In genomic region chr7:46909601-46910051, GRCh38 we compare ENCODE assay signal across 13 cellular contexts.
DNase-seq lines count a peak whose midpoint lies in the region; ATAC-seq, FAIRE-seq and TF ChIP-seq lines count a peak whose summit lies in the region.
"Had no signal": no experiment of that assay in that cellular context is flagged by ENCODE, and none has a peak within 500 bp of the region (broad histone marks: within the 10 kb centered on the region; RNA-seq: fewer than 3 reads in every experiment).

No MANE protein-coding gene starts in this region.

- DNase-seq in MCF 10A (ENCODE audit: unreplicated experiment) = peak; percentile 77
- DNase-seq in breast epithelium (ENCODE audit: low spot score in 2 of 2) = no peak
- peak; percentile 76 for DNase-seq in RWPE1 (ENCODE audit: low spot score)
- DNase-seq in fibroblast of gingiva (ENCODE audit: low read depth) = peak; percentile 91
- peak; percentile 50 for DNase-seq in urothelium cell line (ENCODE audit: low spot score)
- no peak for DNase-seq in cerebellar nuclear complex (lab: John Stamatoyannopoulos, UW)
- DNase-seq in neural progenitor cell (ENCODE audit: low spot score) = no peak
- DNase-seq: AML-193; effector CD8-positive, alpha-beta T cell; naive thymus-derived CD8-positive, alpha-beta T cell; NCI-H187; transverse colon had no signal

- H3K36me3 ChIP-seq in breast epithelium (no peaks in the 10 kb centered on the region), neural progenitor cell (no peaks in the 10 kb centered on the region)
- H3K36me3 ChIP-seq: transverse colon had no signal

- no peaks in the 10 kb centered on the region for H3K79me2 ChIP-seq in neural progenitor cell (ENCODE audit: low read depth)

- no peaks in the 10 kb centered on the region for H3K9me3 Mint-ChIP-seq in MCF 10A (ENCODE audit: unreplicated experiment)
- H3K9me3 Mint-ChIP-seq in neural progenitor cell = no peaks in the 10 kb centered on the region

- H3K9me3 ChIP-seq in breast epithelium (peaks cover 0 to 6% of the 10 kb centered on the region in 2 donors), neural progenitor cell (ENCODE audit: low read depth) (no peaks in the 10 kb centered on the region)
- H3K9me3 ChIP-seq: transverse colon had no signal

- H3K4me3 Mint-ChIP-seq in MCF 10A (ENCODE audit: unreplicated experiment) (no peak overlapping the region), neural progenitor cell (no peak overlapping the region)
- H3K4me3 Mint-ChIP-seq: naive thymus-derived CD8-positive, alpha-beta T cell had no signal

- CTCF ChIA-PET in MCF 10A (lab: Yijun Ruan, JAX) = interaction anchor here (0.6 to 1.2 kb wide), 5 partner anchors 8 to 470 kb away, joined by 3 to 6 read pairs (median 3); no protein-coding TSS in a partner anchor
- CTCF ChIA-PET in RWPE1 (lab: Yijun Ruan, JAX) = no interaction called here

- BruUV-seq in MCF 10A (replicated peaks; lab: Mats Ljungman, UMichigan) = no TSS peak

- no peaks in the 10 kb centered on the region for H4K20me1 ChIP-seq in neural progenitor cell (ENCODE audit: low read depth)

- H3K27ac ChIP-seq in breast epithelium (no peak overlapping the region), RWPE1 (no peak overlapping the region; the same call in 1 of the 2 replicates), neural progenitor cell (no peak overlapping the region)
- H3K27ac ChIP-seq: transverse colon had no signal

- TF ChIP-seq POLR2A in breast epithelium (IDR thresholded peaks at IDR 0.05) = no peak

- H3K27me3 Mint-ChIP-seq in MCF 10A (ENCODE audit: insufficient read depth, unreplicated experiment) (no peaks in the 10 kb centered on the region), neural progenitor cell (ENCODE audit: insufficient read depth, low read depth) (peaks cover 2% of the 10 kb centered on the region)
- H3K27me3 Mint-ChIP-seq: naive thymus-derived CD8-positive, alpha-beta T cell had no signal

- H3F3A ChIP-seq in neural progenitor cell (ENCODE audit: low read depth) = no peaks in the 10 kb centered on the region

- FAIRE-seq in urothelium cell line (lab: Jason Lieb, UNC) = no peak

- H3K27me3 ChIP-seq in breast epithelium = no peaks in the 10 kb centered on the region
- no peaks in the 10 kb centered on the region for H3K27me3 ChIP-seq in neural progenitor cell
- H3K27me3 ChIP-seq: transverse colon had no signal

- H3K27ac Mint-ChIP-seq in MCF 10A (ENCODE audit: low read depth, unreplicated experiment) (peak overlapping the region; percentile 4), neural progenitor cell (no peak overlapping the region)
- H3K27ac Mint-ChIP-seq: naive thymus-derived CD8-positive, alpha-beta T cell had no signal

- H3K4me2 ChIP-seq in neural progenitor cell = no peak overlapping the region

- H3K4me3 ChIP-seq in breast epithelium (no peak overlapping the region), neural progenitor cell (no peak overlapping the region)
- H3K4me3 ChIP-seq: transverse colon had no signal

- no peak for ATAC-seq in HG03175 (IDR thresholded peaks at IDR 0.05; ENCODE audit: unreplicated experiment)
- ATAC-seq: naive thymus-derived CD8-positive, alpha-beta T cell had no signal

- H2AFZ ChIP-seq in neural progenitor cell (replicated peaks) = no peak overlapping the region

- intact Hi-C loops in MCF 10A (cut with micrococcal nuclease) = no loop called here
- intact Hi-C loops in breast epithelium (cut with DNase I; ENCODE audit: low total_unique reads) = no loop called here

- no peaks in the 10 kb centered on the region for H3K36me3 Mint-ChIP-seq in MCF 10A (ENCODE audit: insufficient read depth, unreplicated experiment)
- no peaks in the 10 kb centered on the region for H3K36me3 Mint-ChIP-seq in neural progenitor cell
- H3K36me3 Mint-ChIP-seq: naive thymus-derived CD8-positive, alpha-beta T cell had no signal

- POLR2A ChIA-PET in MCF 10A (lab: Yijun Ruan, JAX) = interaction anchor here (0.7 to 2.3 kb wide), 8 partner anchors 8 to 157 kb away, joined by 3 to 14 read pairs (median 5); no protein-coding TSS in a partner anchor
- POLR2A ChIA-PET in RWPE1 (lab: Yijun Ruan, JAX; ENCODE audit: low non-redundant PET) = no interaction called here

- no peak overlapping the region for H3K9ac ChIP-seq in neural progenitor cell

- TF ChIP-seq CTCF in MCF 10A (IDR thresholded peaks at IDR 0.05; ENCODE audit: unreplicated experiment) = no peak
- no peak for TF ChIP-seq CTCF in breast epithelium (IDR thresholded peaks at IDR 0.05)
- TF ChIP-seq CTCF in RWPE1 (conservative IDR thresholded peaks at IDR 0.05; ENCODE audit: low read depth) = no peak
- no peak for TF ChIP-seq CTCF in neural progenitor cell (IDR thresholded peaks at IDR 0.05)

- H3K4me1 Mint-ChIP-seq in MCF 10A (ENCODE audit: insufficient read depth, unreplicated experiment) (peaks cover 34% of the 10 kb centered on the region), neural progenitor cell (peaks cover 4% of the 10 kb centered on the region)
- H3K4me1 Mint-ChIP-seq: naive thymus-derived CD8-positive, alpha-beta T cell had no signal

- H3K4me1 ChIP-seq in breast epithelium (no peaks in the 10 kb centered on the region), neural progenitor cell (no peaks in the 10 kb centered on the region)
- H3K4me1 ChIP-seq: transverse colon had no signal

Comparison
In these comparisons a context has a peak if more than half of its experiments do, and no peak if none do; other contexts are left out.
1. DNase-seq: peak in MCF 10A (single experiment), RWPE1 (single experiment), fibroblast of gingiva (single experiment) and urothelium cell line (single experiment); none in breast epithelium (0 of 2), cerebellar nuclear complex (0 of 2) and neural progenitor cell (single experiment).